12 cellular contexts compared by ENCODE assay signal in the genomic region with DNA sequence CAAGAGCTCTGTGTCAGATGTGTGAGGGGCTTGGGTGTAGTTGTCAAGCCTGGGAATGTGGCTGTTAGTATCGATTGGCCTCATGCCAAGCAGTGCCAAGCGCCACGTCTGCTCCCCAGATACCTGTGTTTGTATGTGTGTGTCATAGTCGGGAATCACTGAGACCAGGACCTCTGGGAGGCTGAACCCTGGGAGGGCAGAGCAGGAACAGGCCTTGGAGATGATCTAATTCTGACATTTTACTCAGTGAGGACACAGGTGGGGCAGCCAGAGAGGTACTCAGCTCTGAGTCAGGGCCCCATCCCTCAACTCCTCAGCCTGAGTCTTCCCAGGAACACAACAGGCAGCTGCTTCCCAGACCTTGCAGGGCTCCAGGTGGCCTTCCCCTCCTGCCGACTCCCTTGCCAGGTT. TPM values are rescaled to one million over a fixed set of nuclear protein-coding genes. Genes with fewer than 3 reads are reported as not detected.
DNase-seq lines count a peak whose midpoint lies in the region; ATAC-seq and TF ChIP-seq lines count a peak whose summit lies in the region.
"Had no signal": no experiment of that assay in that cellular context is flagged by ENCODE, and none has a peak within 500 bp of the region (broad histone marks: within the 10 kb centered on the region; RNA-seq: fewer than 3 reads in every experiment).

No MANE protein-coding gene starts in this region.

- no peaks in the 10 kb centered on the region for H3K36me3 ChIP-seq in KMS-11 (ENCODE audit: insufficient read depth)
- no peaks in the 10 kb centered on the region for H3K36me3 ChIP-seq in CD8-positive, alpha-beta memory T cell (ENCODE audit: insufficient read depth, low read length)
- H3K36me3 ChIP-seq: tibial nerve had no signal

- no peaks in the 10 kb centered on the region for H3K9me3 Mint-ChIP-seq in central memory CD8-positive, alpha-beta T cell
- H3K9me3 Mint-ChIP-seq in nephron progenitor cell: no peaks in the 10 kb centered on the region
- H3K9me3 Mint-ChIP-seq in CD8-positive, alpha-beta memory T cell: no peaks in the 10 kb centered on the region

- H3K4me3 Mint-ChIP-seq in central memory CD8-positive, alpha-beta T cell: no peak overlapping the region
- H3K4me3 Mint-ChIP-seq in nephron progenitor cell: no peak overlapping the region
- H3K4me3 Mint-ChIP-seq in CD8-positive, alpha-beta memory T cell: no peak overlapping the region

- H3K4me1 ChIP-seq in KMS-11 (ENCODE audit: low read depth, poor library complexity, severe bottlenecking): peaks cover 42% of the 10 kb centered on the region
- no peaks in the 10 kb centered on the region for H3K4me1 ChIP-seq in CD8-positive, alpha-beta memory T cell (ENCODE audit: insufficient read depth, low read length)
- H3K4me1 ChIP-seq: tibial nerve had no signal

- POLR2A ChIA-PET in CD8-positive, alpha-beta memory T cell (lab: Charles Lee): no interaction called here

- no peaks in the 10 kb centered on the region for H4K20me1 ChIP-seq in KMS-11 (ENCODE audit: insufficient read depth)

- H3K27me3 Mint-ChIP-seq in central memory CD8-positive, alpha-beta T cell: no peaks in the 10 kb centered on the region
- H3K27me3 Mint-ChIP-seq in nephron progenitor cell (ENCODE audit: low read depth, poor library complexity): no peaks in the 10 kb centered on the region
- H3K27me3 Mint-ChIP-seq in CD8-positive, alpha-beta memory T cell: peaks cover 0 to under 1% of the 10 kb centered on the region in 2 donors

- TF ChIP-seq CTCF in KMS-11 (conservative IDR thresholded peaks at IDR 0.05; ENCODE audit: low read depth, low read length): no peak
- no peak for TF ChIP-seq CTCF in nephron progenitor cell (IDR thresholded peaks at IDR 0.05)

- peak overlapping the region; percentile 39 for H3K27ac Mint-ChIP-seq in central memory CD8-positive, alpha-beta T cell (ENCODE audit: low read depth)
- H3K27ac Mint-ChIP-seq in nephron progenitor cell: peak overlapping the region; percentile 87
- peak overlapping the region in 4 of 8 donors; percentile 43 to 85 (median 66) for H3K27ac Mint-ChIP-seq in CD8-positive, alpha-beta memory T cell

- H3K9me3 ChIP-seq in CD8-positive, alpha-beta memory T cell (ENCODE audit: low read length): no peaks in the 10 kb centered on the region
- H3K9me3 ChIP-seq: tibial nerve had no signal

- peak; percentile 89 for DNase-seq in DMS53 (lab: John Stamatoyannopoulos, UW)
- DNase-seq in central memory CD8-positive, alpha-beta T cell (ENCODE audit: low spot score in 2 of 2): no peak
- DNase-seq in nephron progenitor cell: no peak
- DNase-seq in stimulated activated CD4-positive, alpha-beta T cell treated with anti-CD3 and anti-CD28 coated beads, Interleukin-2, amount 100 ng/mL, for 48 hours: no peak
- no peak for DNase-seq in CD8-positive, alpha-beta memory T cell
- DNase-seq in ecto neural progenitor cell (ENCODE audit: low spot score): no peak
- DNase-seq: activated CD4-positive, alpha-beta T cell treated with anti-CD3 and anti-CD28 coated beads for 4 hours; head of caudate nucleus; mesendoderm; NCI-H2081 had no signal

- peak overlapping the region; percentile 65 for H3K4me2 ChIP-seq in KMS-11

- H3K79me2 ChIP-seq in KMS-11 (ENCODE audit: insufficient read depth, low read depth): no peaks in the 10 kb centered on the region

- peaks cover 47% of the 10 kb centered on the region for H3K4me1 Mint-ChIP-seq in central memory CD8-positive, alpha-beta T cell
- H3K4me1 Mint-ChIP-seq in nephron progenitor cell: peaks cover 20% of the 10 kb centered on the region
- peaks cover 25 to 43% (median 31%) of the 10 kb centered on the region in 3 donors for H3K4me1 Mint-ChIP-seq in CD8-positive, alpha-beta memory T cell

- no peak for ATAC-seq in central memory CD8-positive, alpha-beta T cell (replicated peaks; ENCODE audit: extremely low read depth, poor library complexity, severe bottlenecking)

- H3K36me3 Mint-ChIP-seq in central memory CD8-positive, alpha-beta T cell (ENCODE audit: insufficient read depth): peaks cover 4% of the 10 kb centered on the region
- H3K36me3 Mint-ChIP-seq in nephron progenitor cell (ENCODE audit: low read depth): peaks cover 19% of the 10 kb centered on the region
- H3K36me3 Mint-ChIP-seq in CD8-positive, alpha-beta memory T cell: peaks cover 0 to 18% (median 9%) of the 10 kb centered on the region in 3 donors

- H3K4me3 ChIP-seq in KMS-11 (IDR thresholded peaks at IDR 0.05; ENCODE audit: insufficient read depth, low read depth, low read length): no peak overlapping the region
- H3K4me3 ChIP-seq in CD8-positive, alpha-beta memory T cell (ENCODE audit: low read length): no peak overlapping the region
- H3K4me3 ChIP-seq: tibial nerve had no signal

- H3K27me3 ChIP-seq in KMS-11 (ENCODE audit: insufficient read depth, low read depth): no peaks in the 10 kb centered on the region
- no peaks in the 10 kb centered on the region for H3K27me3 ChIP-seq in CD8-positive, alpha-beta memory T cell (ENCODE audit: insufficient read depth, low read length, poor library complexity, severe bottlenecking)
- H3K27me3 ChIP-seq: tibial nerve had no signal

- H3K27ac ChIP-seq in KMS-11: no peak overlapping the region
- H3K27ac ChIP-seq in CD8-positive, alpha-beta memory T cell (ENCODE audit: low read depth, low read length): no peak overlapping the region
- H3K27ac ChIP-seq: tibial nerve had no signal

- 0 out of 2 replicates have a peak overlapping the region, but pooled peaks have one; percentile 1 for H3K9ac ChIP-seq in KMS-11

- no peak overlapping the region for H2AFZ ChIP-seq in KMS-11 (ENCODE audit: low read depth)

- CTCF ChIA-PET in CD8-positive, alpha-beta memory T cell (lab: Charles Lee): no interaction called here

RNA-seq across cellular contexts. Expression of gene FANCE, which starts 51.2 kb away (rescaled TPM):
- total RNA-seq in CD8-positive, alpha-beta memory T cell: 10 to 100 TPM; 23.6 to 27.5 TPM
- 6.5 TPM for polyA plus RNA-seq in CD8-positive, alpha-beta memory T cell

RNA-seq across cellular contexts. Expression of gene PPARD, which starts 58.5 kb away (rescaled TPM):
- total RNA-seq in CD8-positive, alpha-beta memory T cell: 10 to 100 TPM; 14.8 to 16.2 TPM
- polyA plus RNA-seq in CD8-positive, alpha-beta memory T cell: 7.7 TPM
